35 cellular contexts compared by ENCODE assay signal in genomic region chr21:43755820-43756594, GRCh38.
"Had no signal": no experiment of that assay in that cellular context is flagged by ENCODE, and none has a peak within 500 bp of the region (broad histone marks: within the 10 kb centered on the region; RNA-seq: fewer than 3 reads in every experiment).

No MANE protein-coding gene starts in this region.

- H3K27ac ChIP-seq: brain microvascular endothelial cell, KMS-11, Peyer's patch, VCaP had no signal

- H3K4me3 Mint-ChIP-seq: activated B cell treated with CpG ODN at 0.5 μM for 24 hours; activated CD4-positive, alpha-beta T cell treated with anti-CD3 and anti-CD28 coated beads, Interleukin-2, amount 10 ng/mL, durations not matched to agents 24 days and 14 days; activated CD8-positive, alpha-beta T cell treated with anti-CD3 and anti-CD28 coated beads, Interleukin-2, amount 10 ng/mL, durations not matched to agents 7 days and 5 days; activated naive CD4-positive, alpha-beta T cell treated with anti-CD3 and anti-CD28 coated beads, Interleukin-2, amount 50 U/mL, for 24 hours; activated T-cell treated with anti-CD3 and anti-CD28 coated beads, Interleukin-2, amount 50 U/mL, for 24 hours; central memory CD8-positive, alpha-beta T cell had no signal

- ATAC-seq: activated CD8-positive, alpha-beta T cell treated with anti-CD3 and anti-CD28 coated beads, Interleukin-2, amount 10 ng/mL, durations not matched to agents 7 days and 5 days; Right ventricle myocardium inferior; SK-N-SH treated with all-trans-retinoic acid at 6 μM for 48 hours had no signal

- H3K4me1 ChIP-seq: Peyer's patch had no signal

- H3K27me3 ChIP-seq: brain microvascular endothelial cell, Peyer's patch had no signal

- H3K27me3 Mint-ChIP-seq: activated B cell treated with CpG ODN at 0.5 μM for 24 hours; activated CD4-positive, alpha-beta T cell treated with anti-CD3 and anti-CD28 coated beads, Interleukin-2, amount 10 ng/mL, durations not matched to agents 24 days and 14 days; activated naive CD4-positive, alpha-beta T cell treated with anti-CD3 and anti-CD28 coated beads, Interleukin-2, amount 50 U/mL, for 24 hours; activated T-cell treated with anti-CD3 and anti-CD28 coated beads, Interleukin-2, amount 50 U/mL, for 24 hours; central memory CD8-positive, alpha-beta T cell had no signal

- H3K9me3 ChIP-seq: Peyer's patch had no signal

- H3K4me2 ChIP-seq: KMS-11 had no signal

- H3K27ac Mint-ChIP-seq: activated B cell treated with CpG ODN at 0.5 μM for 24 hours; activated CD4-positive, alpha-beta T cell treated with anti-CD3 and anti-CD28 coated beads, Interleukin-2, amount 10 ng/mL, durations not matched to agents 24 days and 14 days; activated CD8-positive, alpha-beta T cell treated with anti-CD3 and anti-CD28 coated beads, Interleukin-2, amount 10 ng/mL, durations not matched to agents 7 days and 5 days; activated naive CD4-positive, alpha-beta T cell treated with anti-CD3 and anti-CD28 coated beads, Interleukin-2, amount 50 U/mL, for 24 hours; activated T-cell treated with anti-CD3 and anti-CD28 coated beads, Interleukin-2, amount 50 U/mL, for 24 hours; activated T-helper 2 cell treated with anti-CD3 and anti-CD28 coated beads, Interferon-gamma antibody, Interleukin-2, Interleukin-4, amounts not matched to agents 10 μg/mL and 5 μg/mL and 100 μg/mL, durations not matched to agents 14 hours and 24 hours and 36 hours had no signal

- H3K9me3 Mint-ChIP-seq: activated B cell treated with CpG ODN at 0.5 μM for 24 hours; activated CD4-positive, alpha-beta T cell treated with anti-CD3 and anti-CD28 coated beads, Interleukin-2, amount 10 ng/mL, durations not matched to agents 24 days and 14 days; activated naive CD4-positive, alpha-beta T cell treated with anti-CD3 and anti-CD28 coated beads, Interleukin-2, amount 50 U/mL, for 24 hours; activated T-cell treated with anti-CD3 and anti-CD28 coated beads, Interleukin-2, amount 50 U/mL, for 24 hours; activated T-helper 2 cell treated with anti-CD3 and anti-CD28 coated beads, Interferon-gamma antibody, Interleukin-2, Interleukin-4, amounts not matched to agents 10 μg/mL and 5 μg/mL and 100 μg/mL, durations not matched to agents 14 hours and 24 hours and 36 hours; central memory CD8-positive, alpha-beta T cell had no signal

- DNase-seq: activated B cell treated with CpG ODN at 0.5 μM for 24 hours; activated CD4-positive, alpha-beta T cell treated with anti-CD3 and anti-CD28 coated beads for 1 hour; activated CD4-positive, alpha-beta T cell treated with anti-CD3 and anti-CD28 coated beads, Interleukin-2, amount 10 ng/mL, durations not matched to agents 24 days and 14 days; activated CD4-positive, alpha-beta T cell treated with anti-CD3 and anti-CD28 coated beads, Interleukin-2, amount 50 U/mL, for 48 hours; activated CD8-positive, alpha-beta T cell treated with anti-CD3 and anti-CD28 coated beads, Interleukin-2, amount 10 ng/mL, durations not matched to agents 7 days and 5 days; activated gamma-delta T cell; activated naive CD4-positive, alpha-beta T cell treated with Interleukin-2 at 50 U/mL for 16 hours; activated T-cell treated with anti-CD3 and anti-CD28 coated beads, Interleukin-2, amount 50 U/mL, for 24 hours; brain microvascular endothelial cell; MM.1S; NCI-H1092; NCI-H146; NCI-H187; NCI-H2029 treated with DMSO at 0.1 percent for 48 hours; NCI-H2107; NCI-H2171; NCI-H510A; NCI-H526; NCI-H748 treated with DMSO at 0.1 percent for 48 hours; NK-92 treated with Interleukin-12 subunit alpha and Interleukin-12 subunit beta, amount 100 ng/mL, for 24 hours; PC-3; Peyer's patch; RPMI8226; SIG-M5; SW 1271; T-helper 1 cell; T-helper 2 cell; T-helper 9 cell had no signal

- H3K4me3 ChIP-seq: Peyer's patch had no signal

- H3K4me1 Mint-ChIP-seq: activated B cell treated with CpG ODN at 0.5 μM for 24 hours; activated CD4-positive, alpha-beta T cell treated with anti-CD3 and anti-CD28 coated beads, Interleukin-2, amount 10 ng/mL, durations not matched to agents 24 days and 14 days; activated naive CD4-positive, alpha-beta T cell treated with anti-CD3 and anti-CD28 coated beads, Interleukin-2, amount 50 U/mL, for 24 hours; central memory CD8-positive, alpha-beta T cell had no signal

- H3K9ac ChIP-seq: KMS-11 had no signal
